In genomic region chr2:111986116-111986900, GRCh38 we compare ENCODE assay signal across 17 cellular contexts.
DNase-seq lines count a peak whose midpoint lies in the region; ATAC-seq and TF ChIP-seq lines count a peak whose summit lies in the region.
"Had no signal": no experiment of that assay in that cellular context is flagged by ENCODE, and none has a peak within 500 bp of the region (broad histone marks: within the 10 kb centered on the region; RNA-seq: fewer than 3 reads in every experiment).

No MANE protein-coding gene starts in this region.

- peaks cover 13% of the 10 kb centered on the region for H3K36me3 Mint-ChIP-seq in brain
- H3K36me3 Mint-ChIP-seq in mesothelial cell of epicardium: peaks cover 43% of the 10 kb centered on the region

- H3K4me1 Mint-ChIP-seq in brain (peaks cover 41% of the 10 kb centered on the region), mesothelial cell of epicardium (peaks cover 34% of the 10 kb centered on the region)

- peak overlapping the region; percentile 35 to 93 (median 83) for H3K27ac Mint-ChIP-seq in brain
- peak overlapping the region; percentile 84 for H3K27ac Mint-ChIP-seq in mesothelial cell of epicardium
- H3K27ac Mint-ChIP-seq: activated CD8-positive, alpha-beta T cell treated with anti-CD3 and anti-CD28 coated beads, Interleukin-2, amount 10 ng/mL, durations not matched to agents 7 days and 5 days had no signal

- H3K4me3 Mint-ChIP-seq in brain (peak overlapping the region in 4 of 5 experiments; percentile 14 to 50 (median 26)), mesothelial cell of epicardium (no peak overlapping the region)
- H3K4me3 Mint-ChIP-seq: activated CD8-positive, alpha-beta T cell treated with anti-CD3 and anti-CD28 coated beads, Interleukin-2, amount 10 ng/mL, durations not matched to agents 7 days and 5 days had no signal

- no peak for ATAC-seq in GM18907 (IDR thresholded peaks at IDR 0.05; ENCODE audit: unreplicated experiment)
- ATAC-seq: activated CD8-positive, alpha-beta T cell treated with anti-CD3 and anti-CD28 coated beads, Interleukin-2, amount 10 ng/mL, durations not matched to agents 7 days and 5 days; heart left ventricle had no signal

- DNase-seq in DMS79 (lab: John Stamatoyannopoulos, UW): peak; percentile 55
- DNase-seq in M059J (ENCODE audit: low read depth): peak; percentile 39
- no peak for DNase-seq in mesothelial cell of epicardium (ENCODE audit: low spot score in 2 of 2, unreplicated experiment in 2 of 2)
- DNase-seq in pons (ENCODE audit: low spot score): no peak
- no peak for DNase-seq in iPS-NIHi7 (ENCODE audit: extremely low spot score)
- DNase-seq in NCI-H345 (lab: John Stamatoyannopoulos, UW): no peak
- DNase-seq: activated CD8-positive, alpha-beta T cell treated with anti-CD3 and anti-CD28 coated beads, Interleukin-2, amount 10 ng/mL, durations not matched to agents 7 days and 5 days; anterior cingulate cortex; cortex of kidney; erythroblast; heart left ventricle; kidney; NCI-H226; stimulated activated naive CD4-positive, alpha-beta T cell treated with Interleukin-2 at 50 U/mL for 16 hours; SW 1271 had no signal

- H3K9me3 Mint-ChIP-seq in brain (no peaks in the 10 kb centered on the region), mesothelial cell of epicardium (no peaks in the 10 kb centered on the region)

- TF ChIP-seq CTCF in brain (conservative IDR thresholded peaks at IDR 0.05) (no peak), mesothelial cell of epicardium (IDR thresholded peaks at IDR 0.05; ENCODE audit: unreplicated experiment) (no peak)

- H3K27me3 Mint-ChIP-seq in brain (no peaks in the 10 kb centered on the region), mesothelial cell of epicardium (ENCODE audit: low read depth) (no peaks in the 10 kb centered on the region)

Comparison
In these comparisons a context has a peak if more than half of its experiments do, and no peak if none do; other contexts are left out.
1. DNase-seq: peak in DMS79 (single experiment) and M059J (single experiment); none in mesothelial cell of epicardium (0 of 2), pons (single experiment), iPS-NIHi7 (single experiment) and NCI-H345 (single experiment).